In the genomic region with DNA sequence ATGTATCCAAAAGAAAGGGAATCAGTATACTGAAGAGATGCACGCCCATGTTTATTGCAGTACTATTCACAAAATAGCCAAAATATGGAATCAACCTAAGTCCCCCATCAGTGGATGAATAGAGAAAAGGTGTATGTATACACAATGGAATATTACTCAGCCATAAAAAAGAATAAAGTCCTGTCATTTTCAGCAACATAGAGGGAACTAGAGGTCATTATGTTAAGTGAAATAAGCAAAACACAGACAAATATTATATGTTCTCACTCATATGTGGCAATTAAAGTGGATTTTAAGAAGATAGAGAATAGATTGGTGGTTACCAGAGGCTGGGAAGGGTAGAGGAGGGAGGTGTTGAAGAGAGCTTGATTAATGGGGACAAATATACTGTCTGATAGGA, we compare ENCODE assay signal across 39 cellular contexts.
"Had no signal": no experiment of that assay in that cellular context is flagged by ENCODE, and none has a peak within 500 bp of the region (broad histone marks: within the 10 kb centered on the region; RNA-seq: fewer than 3 reads in every experiment).

No MANE protein-coding gene starts in this region.

- H3K9me3 Mint-ChIP-seq: activated naive CD4-positive, alpha-beta T cell treated with anti-CD3 and anti-CD28 coated beads for 36 hours; activated naive CD4-positive, alpha-beta T cell treated with anti-CD3 and anti-CD28 coated beads, Interleukin-2, amount 50 U/mL, for 24 hours; activated naive CD4-positive, alpha-beta T cell treated with anti-CD3 and anti-CD28 coated beads, Interleukin-2, amount 50 U/mL, for 72 hours; activated naive CD8-positive, alpha-beta T cell treated with anti-CD3 and anti-CD28 coated beads, Interleukin-2, amount 50 U/mL, for 24 hours; activated T-cell treated with anti-CD3 and anti-CD28 coated beads, Interleukin-2, amount 50 U/mL, for 72 hours; activated T-helper 1 cell treated with anti-CD3 and anti-CD28 coated beads, Interleukin-12 subunit alpha, Interleukin-12 subunit beta, Interleukin-2, Interleukin-4 antibody, amounts not matched to agents 30 ng/mL and 10 ng/mL and 1 ng/mL, durations not matched to agents 14 hours and 24 hours and 36 hours; activated T-helper 17 cell treated with anti-CD3 and anti-CD28 coated beads, Interleukin-2, amount 50 U/mL, for 72 hours; activated T-helper 2 cell treated with anti-CD3 and anti-CD28 coated beads, Interferon-gamma antibody, Interleukin-2, Interleukin-4, amounts not matched to agents 10 μg/mL and 5 μg/mL and 100 μg/mL, durations not matched to agents 14 hours and 24 hours and 36 hours; brain; central memory CD8-positive, alpha-beta T cell had no signal

- H3K4me1 Mint-ChIP-seq: activated naive CD4-positive, alpha-beta T cell treated with anti-CD3 and anti-CD28 coated beads, Interleukin-2, amount 10 ng/mL, durations not matched to agents 7 days and 5 days; activated naive CD4-positive, alpha-beta T cell treated with anti-CD3 and anti-CD28 coated beads, Interleukin-2, amount 50 U/mL, for 24 hours; activated naive CD8-positive, alpha-beta T cell treated with anti-CD3 and anti-CD28 coated beads for 36 hours; activated naive CD8-positive, alpha-beta T cell treated with anti-CD3 and anti-CD28 coated beads, Interleukin-2, amount 10 ng/mL, durations not matched to agents 7 days and 5 days; activated naive CD8-positive, alpha-beta T cell treated with anti-CD3 and anti-CD28 coated beads, Interleukin-2, amount 50 U/mL, for 24 hours; activated T-helper 17 cell treated with anti-CD3 and anti-CD28 coated beads, Interleukin-2, amount 50 U/mL, for 72 hours; brain; central memory CD8-positive, alpha-beta T cell had no signal

- ATAC-seq: activated naive CD4-positive, alpha-beta T cell treated with anti-CD3 and anti-CD28 coated beads, Interleukin-2, amount 50 U/mL, for 72 hours; activated naive CD8-positive, alpha-beta T cell treated with anti-CD3 and anti-CD28 coated beads, Interleukin-2, amount 50 U/mL, for 24 hours; activated T-cell treated with anti-CD3 and anti-CD28 coated beads, Interleukin-2, amount 50 U/mL, for 4 hours; activated T-cell treated with anti-CD3 and anti-CD28 coated beads, Interleukin-2, amount 50 U/mL, for 72 hours; activated T-helper 17 cell treated with anti-CD3 and anti-CD28 coated beads, Interleukin-2, amount 50 U/mL, for 72 hours; body of pancreas had no signal

- H3K27ac Mint-ChIP-seq: activated naive CD4-positive, alpha-beta T cell treated with anti-CD3 and anti-CD28 coated beads for 36 hours; activated naive CD4-positive, alpha-beta T cell treated with anti-CD3 and anti-CD28 coated beads, Interleukin-2, amount 10 ng/mL, durations not matched to agents 7 days and 5 days; activated naive CD4-positive, alpha-beta T cell treated with anti-CD3 and anti-CD28 coated beads, Interleukin-2, amount 50 U/mL, for 24 hours; activated naive CD4-positive, alpha-beta T cell treated with anti-CD3 and anti-CD28 coated beads, Interleukin-2, amount 50 U/mL, for 72 hours; activated naive CD8-positive, alpha-beta T cell; activated naive CD8-positive, alpha-beta T cell treated with anti-CD3 and anti-CD28 coated beads for 36 hours; activated naive CD8-positive, alpha-beta T cell treated with anti-CD3 and anti-CD28 coated beads, Interleukin-2, amount 10 ng/mL, durations not matched to agents 7 days and 5 days; activated naive CD8-positive, alpha-beta T cell treated with anti-CD3 and anti-CD28 coated beads, Interleukin-2, amount 50 U/mL, for 24 hours; activated T-cell treated with anti-CD3 and anti-CD28 coated beads, Interleukin-2, amount 50 U/mL, for 72 hours; activated T-helper 1 cell treated with anti-CD3 and anti-CD28 coated beads, Interleukin-12 subunit alpha, Interleukin-12 subunit beta, Interleukin-2, Interleukin-4 antibody, amounts not matched to agents 30 ng/mL and 10 ng/mL and 1 ng/mL, durations not matched to agents 14 hours and 24 hours and 36 hours; activated T-helper 17 cell treated with anti-CD3 and anti-CD28 coated beads, Interleukin-2, amount 50 U/mL, for 72 hours; activated T-helper 2 cell treated with anti-CD3 and anti-CD28 coated beads, Interferon-gamma antibody, Interleukin-2, Interleukin-4, amounts not matched to agents 10 μg/mL and 5 μg/mL and 100 μg/mL, durations not matched to agents 14 hours and 24 hours and 36 hours; brain had no signal

- H3K9me3 ChIP-seq: adrenal gland, ascending aorta, body of pancreas, breast epithelium had no signal

- DNase-seq: activated effector memory CD4-positive, alpha-beta T cell treated with anti-CD3 and anti-CD28 coated beads, Interleukin-2, amount 50 U/mL, for 16 hours; activated effector memory CD4-positive, alpha-beta T cell treated with Interleukin-2 at 50 U/mL for 16 hours; activated gamma-delta T cell; activated gamma-delta T cell treated with Interleukin-2 at 50 U/mL for 16 hours; activated naive CD4-positive, alpha-beta T cell; activated naive CD4-positive, alpha-beta T cell treated with anti-CD3 and anti-CD28 coated beads for 36 hours; activated naive CD4-positive, alpha-beta T cell treated with anti-CD3 and anti-CD28 coated beads, Interleukin-2, amount 10 ng/mL, durations not matched to agents 7 days and 5 days; activated naive CD4-positive, alpha-beta T cell treated with anti-CD3 and anti-CD28 coated beads, Interleukin-2, amount 50 U/mL, for 16 hours; activated naive CD4-positive, alpha-beta T cell treated with Interleukin-2 at 50 U/mL for 16 hours; activated naive CD8-positive, alpha-beta T cell treated with anti-CD3 and anti-CD28 coated beads for 36 hours; activated naive CD8-positive, alpha-beta T cell treated with anti-CD3 and anti-CD28 coated beads, Interleukin-2, amount 10 ng/mL, durations not matched to agents 7 days and 5 days; activated naive CD8-positive, alpha-beta T cell treated with anti-CD3 and anti-CD28 coated beads, Interleukin-2, amount 50 U/mL, for 24 hours; activated T-cell treated with anti-CD3 and anti-CD28 coated beads, Interleukin-2, amount 50 U/mL, for 4 hours; activated T-cell treated with anti-CD3 and anti-CD28 coated beads, Interleukin-2, amount 50 U/mL, for 48 hours; activated T-cell treated with anti-CD3 and anti-CD28 coated beads, Interleukin-2, amount 50 U/mL, for 72 hours; adrenal gland; amniotic stem cell; amygdala; anterior cingulate cortex; aorta; body of pancreas; brain microvascular endothelial cell; caudate nucleus; central memory CD4-positive, alpha-beta T cell; cerebellar nuclear complex had no signal

- H3K4me1 ChIP-seq: adrenal gland, ascending aorta, body of pancreas, breast epithelium had no signal

- FAIRE-seq: astrocyte, bronchial epithelial cell, colon had no signal

- H3K27ac ChIP-seq: adrenal gland, ascending aorta, body of pancreas, brain microvascular endothelial cell, breast epithelium, cardiac muscle cell had no signal

- H3K4me3 Mint-ChIP-seq: activated naive CD4-positive, alpha-beta T cell treated with anti-CD3 and anti-CD28 coated beads for 36 hours; activated naive CD4-positive, alpha-beta T cell treated with anti-CD3 and anti-CD28 coated beads, Interleukin-2, amount 10 ng/mL, durations not matched to agents 7 days and 5 days; activated naive CD4-positive, alpha-beta T cell treated with anti-CD3 and anti-CD28 coated beads, Interleukin-2, amount 50 U/mL, for 24 hours; activated naive CD8-positive, alpha-beta T cell; activated naive CD8-positive, alpha-beta T cell treated with anti-CD3 and anti-CD28 coated beads for 36 hours; activated naive CD8-positive, alpha-beta T cell treated with anti-CD3 and anti-CD28 coated beads, Interleukin-2, amount 10 ng/mL, durations not matched to agents 7 days and 5 days; activated naive CD8-positive, alpha-beta T cell treated with anti-CD3 and anti-CD28 coated beads, Interleukin-2, amount 50 U/mL, for 24 hours; activated T-cell treated with anti-CD3 and anti-CD28 coated beads, Interleukin-2, amount 50 U/mL, for 4 hours; activated T-cell treated with anti-CD3 and anti-CD28 coated beads, Interleukin-2, amount 50 U/mL, for 72 hours; activated T-helper 1 cell treated with anti-CD3 and anti-CD28 coated beads, Interleukin-12 subunit alpha, Interleukin-12 subunit beta, Interleukin-2, Interleukin-4 antibody, amounts not matched to agents 30 ng/mL and 10 ng/mL and 1 ng/mL, durations not matched to agents 14 hours and 24 hours and 36 hours; activated T-helper 17 cell treated with anti-CD3 and anti-CD28 coated beads, Interleukin-2, amount 50 U/mL, for 72 hours; brain; central memory CD8-positive, alpha-beta T cell had no signal

- H3K27me3 Mint-ChIP-seq: activated naive CD4-positive, alpha-beta T cell treated with anti-CD3 and anti-CD28 coated beads, Interleukin-2, amount 10 ng/mL, durations not matched to agents 7 days and 5 days; activated naive CD4-positive, alpha-beta T cell treated with anti-CD3 and anti-CD28 coated beads, Interleukin-2, amount 50 U/mL, for 24 hours; activated naive CD8-positive, alpha-beta T cell; activated naive CD8-positive, alpha-beta T cell treated with anti-CD3 and anti-CD28 coated beads for 36 hours; activated naive CD8-positive, alpha-beta T cell treated with anti-CD3 and anti-CD28 coated beads, Interleukin-2, amount 10 ng/mL, durations not matched to agents 7 days and 5 days; activated naive CD8-positive, alpha-beta T cell treated with anti-CD3 and anti-CD28 coated beads, Interleukin-2, amount 50 U/mL, for 24 hours; activated T-helper 17 cell treated with anti-CD3 and anti-CD28 coated beads, Interleukin-2, amount 50 U/mL, for 72 hours; brain; central memory CD8-positive, alpha-beta T cell had no signal

- H3K36me3 ChIP-seq: brain microvascular endothelial cell had no signal

- H3K4me3 ChIP-seq: adrenal gland, ascending aorta, body of pancreas, breast epithelium, cardiac muscle cell had no signal

- H3K27me3 ChIP-seq: adrenal gland, ascending aorta, body of pancreas, brain microvascular endothelial cell, breast epithelium, cardiac muscle cell had no signal
